ENCODE assay signal across 2 cellular contexts in the genomic region with DNA sequence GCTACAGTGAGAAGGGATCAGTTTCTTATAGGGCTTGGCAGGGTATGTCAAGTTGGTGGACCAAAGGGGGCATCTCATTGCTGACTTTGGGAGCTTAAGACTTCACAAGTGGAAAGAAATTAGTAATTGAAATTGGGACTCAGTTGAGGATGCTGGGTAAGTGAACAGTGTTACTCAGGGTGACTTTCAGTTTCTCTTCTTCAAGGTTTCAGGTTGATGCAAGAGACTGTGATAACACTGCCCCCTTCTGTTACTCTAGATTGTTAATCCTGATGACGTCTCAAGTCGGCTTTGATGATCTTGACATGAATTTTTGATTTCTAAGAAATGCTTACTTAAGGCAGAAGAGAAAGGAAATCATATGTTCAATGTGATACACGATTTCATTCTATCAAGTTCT.
A peak's percentile ranks its signal among the peaks of the same experiment; 100 is the strongest.
TF ChIP-seq lines count a peak whose summit lies in the region.

No MANE protein-coding gene starts in this region.

TF ChIP-seq in A549, 52 proteins besides CTCF, POLR2A, EP300 and RAD21 (continued from another document):
- peak in 1 of 2 experiments; percentile 61; a peak in 1 of 4 replicates for TF ChIP-seq CEBPB (IDR thresholded peaks at IDR 0.05)
- no peak; the same call in 1 of the 2 replicates for TF ChIP-seq GATA3 (IDR thresholded peaks at IDR 0.05; ENCODE audit: borderline replicate concordance)
- TF ChIP-seq ZC3H11A (IDR thresholded peaks at IDR 0.05), result no peak

TF ChIP-seq in GM23338, 12 proteins besides CTCF, POLR2A, EP300 and RAD21 (continued from another document):
- TF ChIP-seq ZNF462 (CRISPR knock-in tag; IDR thresholded peaks at IDR 0.05) (no peak), STAT1 (IDR thresholded peaks at IDR 0.05; ENCODE audit: unreplicated experiment) (no peak), NANOG (IDR thresholded peaks at IDR 0.05; ENCODE audit: borderline replicate concordance) (no peak)
